Comparison of ENCODE assay signal across 9 cellular contexts in the genomic region with DNA sequence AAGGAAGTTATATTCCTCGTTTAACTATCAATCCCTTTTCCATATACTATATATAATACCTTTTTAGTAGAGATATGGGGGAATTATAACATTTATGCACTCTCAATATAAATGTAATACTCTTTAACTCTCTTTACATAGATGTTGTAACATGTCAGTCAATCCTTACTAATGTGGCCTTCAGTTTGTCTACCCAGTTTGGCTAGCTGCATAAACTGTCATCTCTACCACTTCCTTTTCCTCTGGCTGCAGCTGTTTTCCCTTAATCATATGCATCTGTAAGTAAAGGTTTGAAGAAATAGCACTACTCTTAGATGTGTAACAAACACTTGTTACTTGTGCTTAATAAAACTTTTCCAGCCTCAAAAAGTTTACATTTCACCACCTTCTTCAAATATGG.
A peak's percentile ranks its signal among the peaks of the same experiment; 100 is the strongest.
DNase-seq lines count a peak whose midpoint lies in the region; ATAC-seq and TF ChIP-seq lines count a peak whose summit lies in the region.
"Had no signal": no experiment of that assay in that cellular context is flagged by ENCODE, and none has a peak within 500 bp of the region (broad histone marks: within the 10 kb centered on the region; RNA-seq: fewer than 3 reads in every experiment).

No MANE protein-coding gene starts in this region.

- CTCF ChIA-PET in RWPE1 (lab: Yijun Ruan, JAX) = interaction anchor here (0.5 to 0.7 kb wide), 2 partner anchors 88 to 939 kb away, joined by 3 read pairs; no protein-coding TSS in a partner anchor

- POLR2A ChIA-PET in RWPE1 (lab: Yijun Ruan, JAX; ENCODE audit: low non-redundant PET) = no interaction called here

- TF ChIP-seq CTCF in fibroblast of mammary gland (conservative IDR thresholded peaks at IDR 0.05; ENCODE audit: control insufficient read depth, insufficient read depth, low read depth, low read length) (no peak), RWPE1 (conservative IDR thresholded peaks at IDR 0.05; ENCODE audit: low read depth) (no peak)

- peak; percentile 37 for ATAC-seq in GM18508 (IDR thresholded peaks at IDR 0.05; ENCODE audit: insufficient read depth, unreplicated experiment)
- ATAC-seq in GM21737 (IDR thresholded peaks at IDR 0.05; ENCODE audit: unreplicated experiment) = peak; percentile 53
- ATAC-seq in HG03159 (IDR thresholded peaks at IDR 0.05; ENCODE audit: unreplicated experiment) = no peak

- H3K27ac ChIP-seq in RWPE1 = no peak overlapping the region

- DNase-seq in Kasumi-1 (lab: John Stamatoyannopoulos, UW) = peak; percentile 91 to 92
- peak; percentile 37 for DNase-seq in fibroblast of mammary gland (ENCODE audit: low read depth)
- DNase-seq in EL = no peak
- DNase-seq in RWPE1 (ENCODE audit: low spot score) = no peak
- DNase-seq in HuH-7 (ENCODE audit: low spot score) = no peak

- no peak overlapping the region for H3K4me3 ChIP-seq in fibroblast of mammary gland (ENCODE audit: control insufficient read depth, low read depth, low read length)
- H3K4me3 ChIP-seq: skin epidermis had no signal

Comparison
In these comparisons a context has a peak if more than half of its experiments do, and no peak if none do; other contexts are left out.
1. DNase-seq: peak in Kasumi-1 (2 of 2) and fibroblast of mammary gland (single experiment); none in EL (single experiment), RWPE1 (single experiment) and HuH-7 (single experiment).